23 cellular contexts compared by ENCODE assay signal in genomic region chrX:15277594-15277993, GRCh38. TPM values are rescaled to one million over a fixed set of nuclear protein-coding genes. Genes with fewer than 3 reads are reported as not detected.
"Had no signal": no experiment of that assay in that cellular context is flagged by ENCODE, and none has a peak within 500 bp of the region (broad histone marks: within the 10 kb centered on the region; RNA-seq: fewer than 3 reads in every experiment).

No MANE protein-coding gene starts in this region.

- H3K4me3 ChIP-seq: neural progenitor cell, stomach had no signal

- H3K4me1 ChIP-seq: neural progenitor cell, stomach had no signal

- H3K36me3 ChIP-seq: neural progenitor cell, stomach had no signal

- H3K27me3 ChIP-seq: neural progenitor cell, stomach had no signal

- H3K27ac ChIP-seq: epithelial cell of prostate, neural progenitor cell, stomach had no signal

- ATAC-seq: left colon; naive thymus-derived CD8-positive, alpha-beta T cell; stimulated activated effector memory CD8-positive, alpha-beta T cell treated with anti-CD3 and anti-CD28 coated beads, Interleukin-12 subunit alpha, Interleukin-12 subunit beta, amount 100 ng/mL, for 72 hours had no signal

- H3K9ac ChIP-seq: neural progenitor cell had no signal

- DNase-seq: activated CD4-positive, alpha-beta memory T cell treated with anti-CD3 and anti-CD28 coated beads for 36 hours; activated CD4-positive, alpha-beta T cell treated with anti-CD3 and anti-CD28 coated beads for 48 hours; activated naive CD4-positive, alpha-beta T cell treated with Interleukin-2 at 50 U/mL for 16 hours; activated naive CD8-positive, alpha-beta T cell treated with anti-CD3 and anti-CD28 coated beads for 36 hours; activated T-cell treated with anti-CD3 and anti-CD28 coated beads, Interleukin-2, amount 50 U/mL, for 48 hours; amniotic stem cell; cerebellar nuclear complex; islet precursor cell; left colon; naive thymus-derived CD8-positive, alpha-beta T cell; posterior cingulate gyrus; retina; stimulated activated CD4-positive, alpha-beta T cell treated with anti-CD3 and anti-CD28 coated beads, Interleukin-2, amount 100 ng/mL, for 24 hours; stomach; T1000; trophoblast cell had no signal

RNA-seq across cellular contexts. Expression of gene ASB9, which starts 7.7 kb away (rescaled TPM):
- total RNA-seq: bronchial epithelial cell had no signal

RNA-seq across cellular contexts. Expression of gene ASB11, which starts 37.8 kb away (rescaled TPM):
- total RNA-seq: activated CD4-positive, alpha-beta memory T cell treated with anti-CD3 and anti-CD28 coated beads for 36 hours; activated naive CD8-positive, alpha-beta T cell treated with anti-CD3 and anti-CD28 coated beads for 36 hours; bronchial epithelial cell; frontal cortex; lung microvascular endothelial cell; naive thymus-derived CD8-positive, alpha-beta T cell; omental fat pad had no signal
- polyA plus RNA-seq: naive thymus-derived CD8-positive, alpha-beta T cell had no signal
